30 cellular contexts compared by ENCODE assay signal in the genomic region with DNA sequence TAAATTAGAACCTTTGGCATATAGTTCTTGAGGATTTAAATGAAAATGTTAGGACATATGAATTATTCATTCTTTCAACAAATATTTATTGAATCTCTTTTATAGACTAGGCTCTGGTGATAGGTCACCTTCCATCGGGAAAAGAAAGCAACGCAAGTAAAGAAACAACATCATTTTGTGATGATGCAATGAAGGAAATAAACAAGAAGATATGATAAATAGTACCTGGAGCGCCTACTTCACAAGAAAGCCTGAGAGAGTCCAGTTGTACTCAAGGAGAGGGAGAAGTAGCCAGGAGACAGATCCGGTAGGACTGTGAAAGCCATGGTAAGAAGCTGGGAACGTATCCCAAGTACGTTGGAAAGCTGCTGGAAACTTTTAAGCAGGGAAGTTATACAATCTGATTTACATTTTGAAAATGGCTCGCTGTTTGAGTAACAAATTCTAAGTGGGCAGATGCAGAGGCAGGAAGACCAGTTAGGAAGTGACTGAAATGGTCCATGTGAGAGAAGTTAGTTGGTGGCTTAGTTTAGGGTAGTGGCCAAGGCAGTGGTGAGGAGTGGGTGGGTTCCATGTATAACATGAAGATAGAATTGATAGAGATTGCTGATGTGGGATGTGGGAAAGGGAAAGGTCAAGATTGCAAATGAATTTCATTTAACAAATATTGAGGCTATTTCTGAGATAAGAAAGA. TPM values are rescaled to one million over a fixed set of nuclear protein-coding genes. Genes with fewer than 3 reads are reported as not detected.
"Had no signal": no experiment of that assay in that cellular context is flagged by ENCODE, and none has a peak within 500 bp of the region (broad histone marks: within the 10 kb centered on the region; RNA-seq: fewer than 3 reads in every experiment).

No MANE protein-coding gene starts in this region.

- DNase-seq: colonic mucosa; effector CD8-positive, alpha-beta T cell; endodermal cell; gastrocnemius medialis; head of caudate nucleus; left ventricle myocardium superior; lower lobe of right lung; mucosa of descending colon; naive thymus-derived CD4-positive, alpha-beta T cell; nephron progenitor cell; occipital lobe; ovary; posterior cingulate gyrus; psoas muscle; right cardiac atrium; sigmoid colon; spleen; stimulated activated CD4-positive, alpha-beta T cell treated with anti-CD3 and anti-CD28 coated beads, Interleukin-4, amount 100 ng/mL, for 4 hours; stimulated activated naive CD8-positive, alpha-beta T cell treated with anti-CD3 and anti-CD28 coated beads, Interleukin-15, Interleukin-2, amounts not matched to agents 100 U/mL and 50 U/mL, for 24 hours; substantia nigra; upper lobe of left lung had no signal

- ATAC-seq: esophagus mucosa; left ventricle myocardium superior; mucosa of descending colon; naive thymus-derived CD4-positive, alpha-beta T cell; psoas muscle; stimulated activated memory B cell treated with anti-CD40 and anti-IgM and Interleukin-4, amounts not matched to agents 10 μg/mL and 1 μg/mL and 100 μg/mL, for 72 hours; stimulated activated naive CD8-positive, alpha-beta T cell treated with anti-CD3 and anti-CD28 coated beads, Interleukin-15, Interleukin-2, amounts not matched to agents 100 U/mL and 50 U/mL, for 24 hours had no signal

- H3K27me3 Mint-ChIP-seq: dendritic cell treated with granulocyte-macrophage colony-stimulating factor and Interleukin-4, amounts not matched to agents 40 ng/mL and 50 ng/mL, for 4 days had no signal

- H3K4me1 ChIP-seq: colonic mucosa, gastrocnemius medialis, psoas muscle, tibial nerve, vagina had no signal

- H3K36me3 ChIP-seq: colonic mucosa, gastrocnemius medialis, lower lobe of right lung, ovary, sigmoid colon, spleen, thoracic aorta, tibial nerve, upper lobe of left lung, vagina had no signal

- H3K4me3 Mint-ChIP-seq: dendritic cell treated with granulocyte-macrophage colony-stimulating factor and Interleukin-4, amounts not matched to agents 40 ng/mL and 50 ng/mL, for 4 days; endodermal cell; memory B cell; mesothelial cell of epicardium; naive thymus-derived CD4-positive, alpha-beta T cell; nephron progenitor cell; stimulated activated memory B cell treated with anti-CD40 and anti-IgM and Interleukin-4, amounts not matched to agents 10 μg/mL and 1 μg/mL and 100 μg/mL, for 72 hours had no signal

- H3K36me3 Mint-ChIP-seq: memory B cell; mesothelial cell of epicardium; naive thymus-derived CD4-positive, alpha-beta T cell; stimulated activated memory B cell treated with anti-CD40 and anti-IgM and Interleukin-4, amounts not matched to agents 10 μg/mL and 1 μg/mL and 100 μg/mL, for 72 hours had no signal

- H3K4me1 Mint-ChIP-seq: memory B cell; nephron progenitor cell; stimulated activated memory B cell treated with anti-CD40 and anti-IgM and Interleukin-4, amounts not matched to agents 10 μg/mL and 1 μg/mL and 100 μg/mL, for 72 hours had no signal

- H3K9me3 Mint-ChIP-seq: dendritic cell treated with granulocyte-macrophage colony-stimulating factor and Interleukin-4, amounts not matched to agents 40 ng/mL and 50 ng/mL, for 4 days; endodermal cell; memory B cell; mesothelial cell of epicardium; naive thymus-derived CD4-positive, alpha-beta T cell; nephron progenitor cell; stimulated activated memory B cell treated with anti-CD40 and anti-IgM and Interleukin-4, amounts not matched to agents 10 μg/mL and 1 μg/mL and 100 μg/mL, for 72 hours had no signal

- H3K27ac ChIP-seq: colonic mucosa, epithelial cell of prostate, gastrocnemius medialis, lower lobe of right lung, ovary, psoas muscle, sigmoid colon, spleen, thoracic aorta, tibial nerve, upper lobe of left lung, vagina had no signal

- H3K4me3 ChIP-seq: colonic mucosa, gastrocnemius medialis, lower lobe of right lung, mucosa of descending colon, ovary, psoas muscle, sigmoid colon, spleen, thoracic aorta, tibial nerve, upper lobe of left lung, vagina had no signal

- H3K27me3 ChIP-seq: colonic mucosa, gastrocnemius medialis, ovary, sigmoid colon, tibial nerve, upper lobe of left lung, vagina had no signal

- H3K9me3 ChIP-seq: colonic mucosa, gastrocnemius medialis, lower lobe of right lung, mucosa of descending colon, ovary, psoas muscle, sigmoid colon, spleen, thoracic aorta, tibial nerve, upper lobe of left lung, vagina had no signal

- H3K27ac Mint-ChIP-seq: dendritic cell treated with granulocyte-macrophage colony-stimulating factor and Interleukin-4, amounts not matched to agents 40 ng/mL and 50 ng/mL, for 4 days; endodermal cell; memory B cell; mesothelial cell of epicardium; naive thymus-derived CD4-positive, alpha-beta T cell; nephron progenitor cell; stimulated activated memory B cell treated with anti-CD40 and anti-IgM and Interleukin-4, amounts not matched to agents 10 μg/mL and 1 μg/mL and 100 μg/mL, for 72 hours had no signal

RNA-seq across cellular contexts. Expression of a gene that starts 17.7 kb away (rescaled TPM):
- total RNA-seq: naive thymus-derived CD4-positive, alpha-beta T cell had no signal
